21 cellular contexts compared by ENCODE assay signal in the genomic region with DNA sequence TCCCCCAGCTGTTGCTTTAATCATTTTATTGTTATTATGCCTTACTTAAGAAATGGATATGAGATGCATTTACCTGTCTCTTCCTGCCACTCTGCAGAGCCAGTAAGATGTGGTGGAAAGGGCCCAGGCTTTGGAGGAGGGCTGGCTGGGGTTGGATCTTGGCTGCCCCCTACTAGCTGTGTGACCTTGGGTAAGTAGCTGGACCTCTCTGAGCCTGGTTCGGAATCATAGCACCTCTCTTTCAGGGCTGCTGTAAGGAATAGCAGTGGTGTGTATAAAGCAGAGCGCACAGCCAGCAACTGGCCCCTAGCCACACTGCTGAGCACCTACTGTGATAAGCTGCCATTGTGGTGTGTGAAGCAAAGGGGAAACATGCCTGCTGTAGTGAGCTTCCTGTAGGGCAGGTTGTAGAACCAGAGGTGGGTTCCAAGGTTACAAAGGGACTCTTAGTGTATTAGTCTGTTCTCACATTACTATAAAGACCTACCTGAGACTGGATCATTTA.
"Had no signal": no experiment of that assay in that cellular context is flagged by ENCODE, and none has a peak within 500 bp of the region (broad histone marks: within the 10 kb centered on the region; RNA-seq: fewer than 3 reads in every experiment).

No MANE protein-coding gene starts in this region.

- H3K9me3 ChIP-seq: left ventricle myocardium inferior, ovary had no signal

- H3K36me3 Mint-ChIP-seq: natural killer cell treated with Interleukin-12 subunit alpha and Interleukin-12 subunit beta and Interleukin-15 and Interleukin-18, amount 100 ng/mL, for 72 hours; neural progenitor cell had no signal

- H3K36me3 ChIP-seq: left ventricle myocardium inferior, neural progenitor cell, ovary had no signal

- H3K4me3 Mint-ChIP-seq: natural killer cell treated with Interleukin-12 subunit alpha and Interleukin-12 subunit beta and Interleukin-15 and Interleukin-18, amount 100 ng/mL, for 72 hours; neural progenitor cell had no signal

- H3K4me1 ChIP-seq: left ventricle myocardium inferior, neural progenitor cell had no signal

- H2AFZ ChIP-seq: neural progenitor cell had no signal

- H3K27ac ChIP-seq: left ventricle myocardium inferior, neural progenitor cell, ovary had no signal

- DNase-seq: effector memory CD4-positive, alpha-beta T cell; kidney; left cardiac atrium; left ventricle myocardium inferior; mesenchymal stem cell; midbrain; nucleus accumbens; ovary; right cardiac atrium; stimulated activated CD4-positive, alpha-beta T cell treated with anti-CD3 and anti-CD28 coated beads, Interleukin-2, amount 100 ng/mL, for 48 hours; stimulated activated naive CD4-positive, alpha-beta T cell treated with Interleukin-2 at 50 U/mL for 16 hours; trophoblast cell had no signal

- H3K4me3 ChIP-seq: left ventricle myocardium inferior, lung, neural progenitor cell, ovary, smooth muscle cell had no signal

- H3K27me3 ChIP-seq: neural progenitor cell, ovary had no signal

- ATAC-seq: esophagus mucosa; left cardiac atrium; natural killer cell treated with Interleukin-12 subunit alpha and Interleukin-12 subunit beta and Interleukin-15 and Interleukin-18, amount 100 ng/mL, for 72 hours; right cardiac atrium had no signal

- H3K9me3 Mint-ChIP-seq: natural killer cell treated with Interleukin-12 subunit alpha and Interleukin-12 subunit beta and Interleukin-15 and Interleukin-18, amount 100 ng/mL, for 72 hours had no signal

- FAIRE-seq: endometrium, frontal cortex, kidney, urothelium cell line had no signal

- H3K4me2 ChIP-seq: neural progenitor cell, smooth muscle cell had no signal

- H3K27ac Mint-ChIP-seq: natural killer cell treated with Interleukin-12 subunit alpha and Interleukin-12 subunit beta and Interleukin-15 and Interleukin-18, amount 100 ng/mL, for 72 hours; neural progenitor cell; progenitor cell of endocrine pancreas had no signal
